1 cellular context compared by ENCODE assay signal in genomic region chr13:99498304-99499161, GRCh38.
A peak's percentile ranks its signal among the peaks of the same experiment; 100 is the strongest.
TF ChIP-seq lines count a peak whose summit lies in the region.

No MANE protein-coding gene starts in this region.

TF ChIP-seq in HepG2, 621 proteins besides CTCF, POLR2A, EP300 and RAD21 (continued from another document and continues in another):
- 0 out of 2 replicates have a peak, but pooled peaks have one; percentile 18 for TF ChIP-seq ZNF598 (CRISPR knock-in tag; IDR thresholded peaks at IDR 0.05; ENCODE audit: borderline replicate concordance)
- TF ChIP-seq FOSL1 (CRISPR knock-in tag; IDR thresholded peaks at IDR 0.05; ENCODE audit: borderline replicate concordance), result no peak
- no peak for TF ChIP-seq NONO (IDR thresholded peaks at IDR 0.05)
- no peak for TF ChIP-seq NONO (CRISPR knock-in tag; conservative IDR thresholded peaks at IDR 0.05)
- no peak for TF ChIP-seq ZNF326 (CRISPR knock-in tag; IDR thresholded peaks at IDR 0.05; ENCODE audit: borderline replicate concordance)
- no peak for TF ChIP-seq NBN (conservative IDR thresholded peaks at IDR 0.05)
- TF ChIP-seq TFE3 (CRISPR knock-in tag; IDR thresholded peaks at IDR 0.05), result no peak; the same call in 1 of the 2 replicates
- TF ChIP-seq KAT8 (CRISPR knock-in tag; IDR thresholded peaks at IDR 0.05), result peak; percentile 89
- TF ChIP-seq FOXO4 (CRISPR knock-in tag; conservative IDR thresholded peaks at IDR 0.05), result no peak
- TF ChIP-seq IKZF4 (CRISPR knock-in tag; IDR thresholded peaks at IDR 0.05; ENCODE audit: borderline replicate concordance, low read depth, not compliant biosample characterization), result no peak
- TF ChIP-seq ZNF235 (CRISPR knock-in tag; IDR thresholded peaks at IDR 0.05; ENCODE audit: borderline replicate concordance), result no peak
- 0 out of 2 replicates have a peak, but pooled peaks have one; percentile 8 for TF ChIP-seq ZKSCAN8 (CRISPR knock-in tag; IDR thresholded peaks at IDR 0.05; ENCODE audit: borderline replicate concordance)
- no peak for TF ChIP-seq E2F2 (CRISPR knock-in tag; IDR thresholded peaks at IDR 0.05; ENCODE audit: borderline replicate concordance)
- TF ChIP-seq HNRNPLL (IDR thresholded peaks at IDR 0.05; ENCODE audit: low read depth, low read length, poor library complexity, severe bottlenecking), result peak; percentile 65
- peak; percentile 44; the same call in 1 of the 2 replicates for TF ChIP-seq TARDBP (CRISPR knock-in tag; IDR thresholded peaks at IDR 0.05)
- TF ChIP-seq MNT (IDR thresholded peaks at IDR 0.05), result 0 out of 2 replicates have a peak, but pooled peaks have one; percentile 34
- TF ChIP-seq ARHGAP35 (CRISPR knock-in tag; IDR thresholded peaks at IDR 0.05; ENCODE audit: borderline replicate concordance), result no peak
- no peak for TF ChIP-seq PAX8 (CRISPR knock-in tag; IDR thresholded peaks at IDR 0.05; ENCODE audit: borderline replicate concordance)
- TF ChIP-seq ZNF609 (CRISPR knock-in tag; IDR thresholded peaks at IDR 0.05; ENCODE audit: borderline replicate concordance), result 0 out of 2 replicates have a peak, but pooled peaks have one; percentile 48
- TF ChIP-seq ZNF512 (CRISPR knock-in tag; IDR thresholded peaks at IDR 0.05), result no peak
- TF ChIP-seq ZNF143 (CRISPR knock-in tag; IDR thresholded peaks at IDR 0.05), result peak; percentile 77
- TF ChIP-seq ZGPAT (CRISPR knock-in tag; IDR thresholded peaks at IDR 0.05), result peak; percentile 27; the same call in 1 of the 2 replicates
- no peak for TF ChIP-seq CSRNP2 (CRISPR knock-in tag; conservative IDR thresholded peaks at IDR 0.05; ENCODE audit: low read depth)
- peak; percentile 97 for TF ChIP-seq GABPA (IDR thresholded peaks at IDR 0.05; ENCODE audit: low read depth, low read length)
- peak; percentile 96 for TF ChIP-seq GABPA (CRISPR knock-in tag; IDR thresholded peaks at IDR 0.05; ENCODE audit: low read depth)
- TF ChIP-seq SRSF9 (IDR thresholded peaks at IDR 0.05; ENCODE audit: borderline replicate concordance, insufficient read depth, low read depth, low read length, poor library complexity, severe bottlenecking), result no peak
- TF ChIP-seq ZNF660 (CRISPR knock-in tag; IDR thresholded peaks at IDR 0.05; ENCODE audit: borderline replicate concordance, low read depth), result no peak
- TF ChIP-seq HOXA9 (CRISPR knock-in tag; IDR thresholded peaks at IDR 0.05; ENCODE audit: borderline replicate concordance), result no peak
- no peak for TF ChIP-seq ZNF776 (CRISPR knock-in tag; IDR thresholded peaks at IDR 0.05)
- no peak for TF ChIP-seq RELA (CRISPR knock-in tag; IDR thresholded peaks at IDR 0.05)
- no peak for TF ChIP-seq PCBP2 (optimal IDR thresholded peaks at IDR 0.05; ENCODE audit: low read depth, low read length, poor library complexity, severe bottlenecking)
- peak; percentile 81 for TF ChIP-seq MTA1 (CRISPR knock-in tag; IDR thresholded peaks at IDR 0.05; ENCODE audit: borderline replicate concordance)
- peak; percentile 76; the same call in 1 of the 2 replicates for TF ChIP-seq REPIN1 (CRISPR knock-in tag; IDR thresholded peaks at IDR 0.05; ENCODE audit: borderline replicate concordance, low read depth)
- no peak for TF ChIP-seq KDM4B (CRISPR knock-in tag; IDR thresholded peaks at IDR 0.05)
- peak; percentile 58; the same call in 1 of the 2 replicates for TF ChIP-seq ZNF580 (CRISPR knock-in tag; IDR thresholded peaks at IDR 0.05; ENCODE audit: borderline replicate concordance, low read depth)
